ENCODE assay signal across 8 cellular contexts in genomic region chr10:132163278-132163765, GRCh38.
DNase-seq lines count a peak whose midpoint lies in the region; ATAC-seq lines count a peak whose summit lies in the region.

No MANE protein-coding gene starts in this region.

- H3K4me3 Mint-ChIP-seq in activated T-cell treated with anti-CD3 and anti-CD28 coated beads, Interleukin-2, amount 50 U/mL, for 24 hours, result no peak overlapping the region
- H3K4me3 Mint-ChIP-seq in memory B cell, result no peak overlapping the region

- ATAC-seq in GM21576 (IDR thresholded peaks at IDR 0.05; ENCODE audit: unreplicated experiment), result peak; percentile 70
- peak; percentile 56 for ATAC-seq in memory B cell (ENCODE audit: low read depth)
- ATAC-seq in GM19467 (IDR thresholded peaks at IDR 0.05; ENCODE audit: unreplicated experiment), result no peak
- no peak for ATAC-seq in GM18858 (IDR thresholded peaks at IDR 0.05; ENCODE audit: unreplicated experiment)

- no peaks in the 10 kb centered on the region for H3K27me3 Mint-ChIP-seq in activated T-cell treated with anti-CD3 and anti-CD28 coated beads, Interleukin-2, amount 50 U/mL, for 24 hours
- H3K27me3 Mint-ChIP-seq in memory B cell, result peaks cover 5% of the 10 kb centered on the region

- no peaks in the 10 kb centered on the region for H3K9me3 Mint-ChIP-seq in activated T-cell treated with anti-CD3 and anti-CD28 coated beads, Interleukin-2, amount 50 U/mL, for 24 hours
- peaks cover 2% of the 10 kb centered on the region for H3K9me3 Mint-ChIP-seq in memory B cell

- peaks cover 24% of the 10 kb centered on the region for H3K4me1 Mint-ChIP-seq in activated T-cell treated with anti-CD3 and anti-CD28 coated beads, Interleukin-2, amount 50 U/mL, for 24 hours (ENCODE audit: low read depth)
- peaks cover 14% of the 10 kb centered on the region for H3K4me1 Mint-ChIP-seq in memory B cell

- H3K27ac Mint-ChIP-seq in activated T-cell treated with anti-CD3 and anti-CD28 coated beads, Interleukin-2, amount 50 U/mL, for 24 hours, result no peak overlapping the region
- H3K27ac Mint-ChIP-seq in memory B cell, result no peak overlapping the region

- DNase-seq in DMS53 treated with DMSO at 0.1 percent for 48 hours (lab: John Stamatoyannopoulos, UW; ENCODE audit: unreplicated experiment) (peak; percentile 47), NCI-H1105 treated with DMSO at 0.1 percent for 48 hours (lab: John Stamatoyannopoulos, UW) (peak; percentile 75), memory B cell (ENCODE audit: low spot score in 2 of 2) (no peak), GOT3 (lab: John Stamatoyannopoulos, UW) (no peak)
- DNase-seq in activated T-cell treated with anti-CD3 and anti-CD28 coated beads, Interleukin-2, amount 50 U/mL, for 24 hours, result peak; percentile 68

- H3K36me3 Mint-ChIP-seq in activated T-cell treated with anti-CD3 and anti-CD28 coated beads, Interleukin-2, amount 50 U/mL, for 24 hours (ENCODE audit: low read depth), result no peaks in the 10 kb centered on the region
- H3K36me3 Mint-ChIP-seq in memory B cell, result no peaks in the 10 kb centered on the region

Comparison
In these comparisons a context has a peak if more than half of its experiments do, and no peak if none do; other contexts are left out.
1. DNase-seq: peak in DMS53 treated with DMSO at 0.1 percent for 48 hours (single experiment), NCI-H1105 treated with DMSO at 0.1 percent for 48 hours (single experiment) and activated T-cell treated with anti-CD3 and anti-CD28 coated beads, Interleukin-2, amount 50 U/mL, for 24 hours (single experiment); none in memory B cell (0 of 2) and GOT3 (single experiment).
2. ATAC-seq: peak in GM21576 (single experiment) and memory B cell (single experiment); none in GM19467 (single experiment) and GM18858 (single experiment).